27 cellular contexts compared by ENCODE assay signal in the genomic region with DNA sequence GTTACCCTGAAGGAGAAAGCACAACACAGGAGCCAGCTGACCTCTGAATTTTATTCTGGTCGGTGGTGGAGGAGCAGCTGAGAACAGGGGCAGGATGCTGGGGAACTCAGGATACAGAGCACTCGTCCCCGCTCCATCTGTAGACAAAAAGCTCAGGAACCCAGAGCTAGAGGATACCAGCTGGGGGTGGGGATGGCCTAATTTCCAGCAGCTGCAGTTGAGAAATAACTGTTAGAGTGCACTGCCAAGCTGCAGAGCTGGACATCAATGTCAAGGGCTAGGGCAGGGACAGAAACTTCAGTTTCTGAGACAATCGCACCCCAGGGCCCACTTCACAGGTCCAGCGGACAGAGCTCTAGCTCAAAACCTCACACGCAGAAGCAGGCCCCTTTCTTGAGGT.
DNase-seq lines count a peak whose midpoint lies in the region; ATAC-seq and TF ChIP-seq lines count a peak whose summit lies in the region.
"Had no signal": no experiment of that assay in that cellular context is flagged by ENCODE, and none has a peak within 500 bp of the region (broad histone marks: within the 10 kb centered on the region; RNA-seq: fewer than 3 reads in every experiment).

No MANE protein-coding gene starts in this region.

- H3F3A ChIP-seq in Loucy (ENCODE audit: low read depth) = no peaks in the 10 kb centered on the region

- H3K9me2 ChIP-seq in Loucy (replicated peaks; ENCODE audit: low read depth, low read length) = no peaks in the 10 kb centered on the region

- H3K27ac ChIP-seq in heart right ventricle = peak overlapping the region in 6 of 10 donors; percentile 18 to 54 (median 34)
- no peak overlapping the region for H3K27ac ChIP-seq in left lung
- no peak overlapping the region for H3K27ac ChIP-seq in CD4-positive, alpha-beta T cell (ENCODE audit: low read depth, low read length)
- H3K27ac ChIP-seq: C4-2B, HL-60 had no signal

- 64 to 86% methylated on average over 6 of the region's 6 CpGs for WGBS in heart right ventricle, 2 donors

- no peaks in the 10 kb centered on the region for H3K79me2 ChIP-seq in Loucy (ENCODE audit: insufficient read depth, low read length)

- H3K36me3 Mint-ChIP-seq in CD4-positive, alpha-beta T cell (ENCODE audit: low read depth) = no peaks in the 10 kb centered on the region
- H3K36me3 Mint-ChIP-seq: CD8-positive, alpha-beta memory T cell had no signal

- H3K4me1 ChIP-seq in Loucy (ENCODE audit: insufficient read depth, low read length, poor library complexity, severe bottlenecking) = peaks cover 21% of the 10 kb centered on the region
- H3K4me1 ChIP-seq in heart right ventricle = peaks cover 0 to 34% (median 16%) of the 10 kb centered on the region in 9 donors
- H3K4me1 ChIP-seq in left lung = no peaks in the 10 kb centered on the region

- no peak overlapping the region for H3K27ac Mint-ChIP-seq in CD4-positive, alpha-beta T cell
- H3K27ac Mint-ChIP-seq: B cell; CD8-positive, alpha-beta memory T cell had no signal

- no peak overlapping the region for H3K9ac ChIP-seq in Loucy (ENCODE audit: low read depth, low read length, poor library complexity, severe bottlenecking)

- POLR2A ChIA-PET in CD4-positive, alpha-beta T cell (lab: Charles Lee) = no interaction called here

- CTCF ChIA-PET in CD4-positive, alpha-beta T cell (lab: Charles Lee) = interaction anchor here (1.1 to 1.4 kb wide), 2 partner anchors 9 to 25 kb away, joined by 3 read pairs; no protein-coding TSS in a partner anchor

- no peak overlapping the region for H3K4me2 ChIP-seq in Loucy (ENCODE audit: low read depth, low read length, poor library complexity, severe bottlenecking)

- ATAC-seq in heart right ventricle = peak; percentile 69 to 88 (median 82)
- no peak for ATAC-seq in left lung
- no peak for ATAC-seq in GM18502 (IDR thresholded peaks at IDR 0.05; ENCODE audit: poor library complexity, unreplicated experiment)
- ATAC-seq in CD4-positive, alpha-beta T cell (ENCODE audit: poor library complexity) = no peak
- ATAC-seq: GM12878, HCT116, PC-3 had no signal

- no peak overlapping the region for H3K4me3 Mint-ChIP-seq in CD4-positive, alpha-beta T cell
- H3K4me3 Mint-ChIP-seq: B cell; CD8-positive, alpha-beta memory T cell had no signal

- DNase-seq in AG10803 (ENCODE audit: low read depth) = peak; percentile 36
- DNase-seq in heart right ventricle = peak; percentile 24 to 41
- DNase-seq in midbrain (lab: John Stamatoyannopoulos, UW) = peak; percentile 14
- no peak for DNase-seq in left lung
- DNase-seq in A172 (ENCODE audit: low spot score) = no peak
- no peak for DNase-seq in CD4-positive, alpha-beta T cell
- DNase-seq: CD8-positive, alpha-beta memory T cell; DMS 273 treated with DMSO at 0.1 percent for 48 hours; DMS79; EL; GDM1; NCI-H1092 treated with DMSO at 0.1 percent for 48 hours; NCI-H1436; NCI-H187; NCI-H2081 treated with DMSO at 0.1 percent for 48 hours; NCI-H2171 treated with DMSO at 0.1 percent for 48 hours; NCI-H345; NCI-H524; NCI-H748 treated with DMSO at 0.1 percent for 48 hours; PC-3 had no signal

- no peaks in the 10 kb centered on the region for H4K20me1 ChIP-seq in Loucy (ENCODE audit: insufficient read depth, low read length, poor library complexity, severe bottlenecking)

- no peaks in the 10 kb centered on the region for H3K36me3 ChIP-seq in Loucy (ENCODE audit: insufficient read depth, low read length)
- no peaks in the 10 kb centered on the region for H3K36me3 ChIP-seq in heart right ventricle
- H3K36me3 ChIP-seq in left lung = no peaks in the 10 kb centered on the region

- peak overlapping the region; percentile 16; the same call in 1 of the 2 replicates for H2AFZ ChIP-seq in Loucy (ENCODE audit: low read length)

- intact Hi-C loops in heart right ventricle (cut with DNase I) (no loop called here), left lung (cut with DNase I) (no loop called here)
- intact Hi-C loops in CD4-positive, alpha-beta T cell (cut with DNase I, micrococcal nuclease) = no loop called here

- H3K9me3 ChIP-seq in Loucy (ENCODE audit: insufficient read depth, low read depth, low read length) (no peaks in the 10 kb centered on the region), heart right ventricle (no peaks in the 10 kb centered on the region), left lung (no peaks in the 10 kb centered on the region)
- H3K9me3 ChIP-seq in CD4-positive, alpha-beta T cell (ENCODE audit: control insufficient read depth, low read length) = no peaks in the 10 kb centered on the region

- H3K27me3 Mint-ChIP-seq in CD4-positive, alpha-beta T cell = peaks cover 4% of the 10 kb centered on the region
- H3K27me3 Mint-ChIP-seq: B cell; CD8-positive, alpha-beta memory T cell had no signal

- H3K9me3 Mint-ChIP-seq in CD4-positive, alpha-beta T cell = no peaks in the 10 kb centered on the region

- TF ChIP-seq CTCF in AG10803 (conservative IDR thresholded peaks at IDR 0.05; ENCODE audit: low read length) (no peak), Loucy (conservative IDR thresholded peaks at IDR 0.05; ENCODE audit: low read length) (no peak), heart right ventricle (IDR thresholded peaks at IDR 0.05) (no peak), left lung (IDR thresholded peaks at IDR 0.05) (no peak)
- TF ChIP-seq CTCF in CD4-positive, alpha-beta T cell (IDR thresholded peaks at IDR 0.05) = no peak

- no peaks in the 10 kb centered on the region for H3K27me3 ChIP-seq in Loucy (ENCODE audit: insufficient read depth, low read length, poor library complexity, severe bottlenecking)
- no peaks in the 10 kb centered on the region for H3K27me3 ChIP-seq in heart right ventricle
- no peaks in the 10 kb centered on the region for H3K27me3 ChIP-seq in left lung
- no peaks in the 10 kb centered on the region for H3K27me3 ChIP-seq in CD4-positive, alpha-beta T cell (ENCODE audit: control insufficient read depth, insufficient read depth, low read length)

- no peak overlapping the region for H3K4me3 ChIP-seq in AG10803 (ENCODE audit: low read length)
- no peak overlapping the region for H3K4me3 ChIP-seq in Loucy (ENCODE audit: low read length, poor library complexity, severe bottlenecking)
- H3K4me3 ChIP-seq in heart right ventricle = no peak overlapping the region
- no peak overlapping the region for H3K4me3 ChIP-seq in left lung
- H3K4me3 ChIP-seq: GM12878 had no signal

- no peaks in the 10 kb centered on the region for H3K4me1 Mint-ChIP-seq in CD4-positive, alpha-beta T cell (ENCODE audit: low read depth)
- H3K4me1 Mint-ChIP-seq: B cell; CD8-positive, alpha-beta memory T cell had no signal

Comparison
In these comparisons a context has a peak if more than half of its experiments do, and no peak if none do; other contexts are left out.
1. DNase-seq: peak in AG10803 (single experiment), heart right ventricle (2 of 2) and midbrain (single experiment); none in left lung (0 of 2), A172 (single experiment) and CD4-positive, alpha-beta T cell (0 of 10).
2. ATAC-seq: peak in heart right ventricle (8 of 8); none in left lung (single experiment), GM18502 (single experiment) and CD4-positive, alpha-beta T cell (single experiment).
3. H3K27ac ChIP-seq: peak in heart right ventricle (6 of 10); none in left lung (0 of 2) and CD4-positive, alpha-beta T cell (single experiment).